29 cellular contexts compared by ENCODE assay signal in genomic region chr20:6622041-6622440, GRCh38.
"Had no signal": no experiment of that assay in that cellular context is flagged by ENCODE, and none has a peak within 500 bp of the region (broad histone marks: within the 10 kb centered on the region; RNA-seq: fewer than 3 reads in every experiment).

No MANE protein-coding gene starts in this region.

- DNase-seq: colonic mucosa; effector memory CD8-positive, alpha-beta T cell; foreskin keratinocyte; glutamatergic neuron; hypothalamus; immature natural killer cell; islet precursor cell; left ventricle myocardium superior; lower lobe of right lung; naive thymus-derived CD8-positive, alpha-beta T cell; nephron progenitor cell; nucleus accumbens; stimulated activated CD4-positive, alpha-beta T cell treated with anti-CD3 and anti-CD28 coated beads, Interleukin-12 subunit alpha, Interleukin-12 subunit beta, amount 100 ng/mL, for 4 hours; stimulated activated CD4-positive, alpha-beta T cell treated with anti-CD3 and anti-CD28 coated beads, Interleukin-1b, Interleukin-23, amount 100 ng/mL, for 48 hours; stimulated activated CD4-positive, alpha-beta T cell treated with anti-CD3 and anti-CD28 coated beads, Interleukin-4, amount 100 ng/mL, for 1 hour; stimulated activated CD8-positive, alpha-beta memory T cell treated with anti-CD3 and anti-CD28 coated beads, Interleukin-4, amount 100 ng/mL, for 48 hours; stimulated activated naive CD4-positive, alpha-beta T cell; stimulated activated naive CD8-positive, alpha-beta T cell treated with anti-CD3 and anti-CD28 coated beads, Interleukin-15, amount 100 ng/mL, for 72 hours; transverse colon; upper lobe of right lung; uterus had no signal

- ATAC-seq: effector memory CD8-positive, alpha-beta T cell; esophagus mucosa; foreskin keratinocyte; gastroesophageal sphincter; left ventricle myocardium superior; lower lobe of right lung; naive thymus-derived CD8-positive, alpha-beta T cell; sciatic nerve; stimulated activated naive CD8-positive, alpha-beta T cell treated with anti-CD3 and anti-CD28 coated beads, Interleukin-15, amount 100 ng/mL, for 72 hours; upper lobe of right lung had no signal

- H3K9me3 ChIP-seq: colonic mucosa, lower lobe of right lung, prostate gland, upper lobe of right lung, uterus had no signal

- H3K4me3 ChIP-seq: colonic mucosa, gastroesophageal sphincter, lower lobe of right lung, prostate gland, right atrium auricular region, smooth muscle cell, suprapubic skin, transverse colon, upper lobe of right lung, uterus had no signal

- H3K27ac ChIP-seq: colonic mucosa, epithelial cell of prostate, foreskin keratinocyte, gastroesophageal sphincter, lower lobe of right lung, prostate gland, right atrium auricular region, suprapubic skin, transverse colon, upper lobe of right lung, uterus had no signal

- H3K4me1 ChIP-seq: foreskin keratinocyte, gastroesophageal sphincter, lower lobe of right lung, prostate gland, right atrium auricular region, suprapubic skin, upper lobe of right lung, uterus had no signal

- H3K4me2 ChIP-seq: smooth muscle cell had no signal

- H3K27me3 ChIP-seq: colonic mucosa, foreskin keratinocyte, gastroesophageal sphincter, right atrium auricular region, suprapubic skin, transverse colon, upper lobe of right lung, uterus had no signal

- H3K36me3 ChIP-seq: colonic mucosa, gastroesophageal sphincter, lower lobe of right lung, prostate gland, right atrium auricular region, suprapubic skin, transverse colon, upper lobe of right lung, uterus had no signal
